33 cellular contexts compared by ENCODE assay signal in the genomic region with DNA sequence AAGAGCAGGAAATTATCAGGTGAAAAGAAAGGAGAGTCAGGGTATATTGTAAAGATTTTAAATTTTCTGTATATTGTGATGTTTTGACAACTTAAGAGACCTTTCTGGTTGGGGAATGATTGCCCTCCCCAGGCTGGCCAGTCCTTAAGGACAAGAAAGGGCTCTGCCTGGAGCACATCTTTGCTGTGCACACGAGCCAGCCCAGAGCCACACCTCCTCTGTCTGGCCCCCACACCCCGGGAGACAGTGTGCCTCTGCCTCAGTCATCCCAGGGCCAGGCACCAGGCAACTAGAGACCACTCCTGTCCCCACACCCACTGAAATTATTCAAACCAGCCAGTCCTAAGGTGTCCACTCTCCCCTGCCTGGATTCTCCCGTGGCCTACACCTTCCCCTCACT.
"Had no signal": no experiment of that assay in that cellular context is flagged by ENCODE, and none has a peak within 500 bp of the region (broad histone marks: within the 10 kb centered on the region; RNA-seq: fewer than 3 reads in every experiment).

No MANE protein-coding gene starts in this region.

- H3K27me3 ChIP-seq: adrenal gland, body of pancreas, esophagus squamous epithelium, gastroesophageal sphincter had no signal

- H3K4me3 Mint-ChIP-seq: activated B cell treated with CpG ODN at 0.5 μM for 24 hours; activated CD8-positive, alpha-beta memory T cell treated with anti-CD3 and anti-CD28 coated beads, Interleukin-2, amount 10 ng/mL, durations not matched to agents 7 days and 5 days; activated CD8-positive, alpha-beta T cell treated with anti-CD3 and anti-CD28 coated beads, Interleukin-2, amount 10 ng/mL, durations not matched to agents 7 days and 5 days; activated naive CD4-positive, alpha-beta T cell treated with anti-CD3 and anti-CD28 coated beads for 36 hours; activated naive CD4-positive, alpha-beta T cell treated with anti-CD3 and anti-CD28 coated beads, Interleukin-2, amount 50 U/mL, for 24 hours; activated naive CD8-positive, alpha-beta T cell treated with anti-CD3 and anti-CD28 coated beads for 36 hours; activated naive CD8-positive, alpha-beta T cell treated with anti-CD3 and anti-CD28 coated beads, Interleukin-2, amount 50 U/mL, for 24 hours; activated T-helper 1 cell treated with anti-CD3 and anti-CD28 coated beads, Interleukin-12 subunit alpha, Interleukin-12 subunit beta, Interleukin-2, Interleukin-4 antibody, amounts not matched to agents 30 ng/mL and 10 ng/mL and 1 ng/mL, durations not matched to agents 14 hours and 24 hours and 36 hours; effector memory CD8-positive, alpha-beta T cell; T-helper 17 cell; T-helper 2 cell treated with Interferon-gamma antibody and Interleukin-4, amounts not matched to agents 5 μg/mL and 100 μg/mL, for 36 hours had no signal

- H3K9me3 Mint-ChIP-seq: activated naive CD4-positive, alpha-beta T cell treated with anti-CD3 and anti-CD28 coated beads, Interleukin-2, amount 50 U/mL, for 24 hours; activated naive CD8-positive, alpha-beta T cell treated with anti-CD3 and anti-CD28 coated beads for 36 hours; activated naive CD8-positive, alpha-beta T cell treated with anti-CD3 and anti-CD28 coated beads, Interleukin-2, amount 50 U/mL, for 24 hours; activated T-helper 1 cell treated with anti-CD3 and anti-CD28 coated beads, Interleukin-12 subunit alpha, Interleukin-12 subunit beta, Interleukin-2, Interleukin-4 antibody, amounts not matched to agents 30 ng/mL and 10 ng/mL and 1 ng/mL, durations not matched to agents 14 hours and 24 hours and 36 hours; activated T-helper 2 cell treated with anti-CD3 and anti-CD28 coated beads, Interferon-gamma antibody, Interleukin-2, Interleukin-4, amounts not matched to agents 10 μg/mL and 5 μg/mL and 100 μg/mL, durations not matched to agents 14 hours and 24 hours and 36 hours; effector memory CD8-positive, alpha-beta T cell; T-helper 2 cell treated with Interferon-gamma antibody and Interleukin-4, amounts not matched to agents 5 μg/mL and 100 μg/mL, for 36 hours had no signal

- H3K4me3 ChIP-seq: adrenal gland, body of pancreas, esophagus squamous epithelium, gastroesophageal sphincter had no signal

- H3K9me3 ChIP-seq: adrenal gland, body of pancreas, esophagus squamous epithelium, gastroesophageal sphincter had no signal

- H3K36me3 ChIP-seq: adrenal gland, esophagus squamous epithelium, WERI-Rb-1 had no signal

- H3K27ac Mint-ChIP-seq: activated B cell treated with CpG ODN at 0.5 μM for 24 hours; activated CD8-positive, alpha-beta memory T cell treated with anti-CD3 and anti-CD28 coated beads, Interleukin-2, amount 10 ng/mL, durations not matched to agents 7 days and 5 days; activated CD8-positive, alpha-beta T cell treated with anti-CD3 and anti-CD28 coated beads, Interleukin-2, amount 10 ng/mL, durations not matched to agents 7 days and 5 days; activated naive CD4-positive, alpha-beta T cell treated with anti-CD3 and anti-CD28 coated beads for 36 hours; activated naive CD4-positive, alpha-beta T cell treated with anti-CD3 and anti-CD28 coated beads, Interleukin-2, amount 50 U/mL, for 24 hours; activated naive CD8-positive, alpha-beta T cell treated with anti-CD3 and anti-CD28 coated beads for 36 hours; activated naive CD8-positive, alpha-beta T cell treated with anti-CD3 and anti-CD28 coated beads, Interleukin-2, amount 50 U/mL, for 24 hours; activated T-helper 1 cell treated with anti-CD3 and anti-CD28 coated beads, Interleukin-12 subunit alpha, Interleukin-12 subunit beta, Interleukin-2, Interleukin-4 antibody, amounts not matched to agents 30 ng/mL and 10 ng/mL and 1 ng/mL, durations not matched to agents 14 hours and 24 hours and 36 hours; activated T-helper 2 cell treated with anti-CD3 and anti-CD28 coated beads, Interferon-gamma antibody, Interleukin-2, Interleukin-4, amounts not matched to agents 10 μg/mL and 5 μg/mL and 100 μg/mL, durations not matched to agents 14 hours and 24 hours and 36 hours; effector memory CD8-positive, alpha-beta T cell; T-helper 2 cell treated with Interferon-gamma antibody and Interleukin-4, amounts not matched to agents 5 μg/mL and 100 μg/mL, for 36 hours had no signal

- ATAC-seq: activated CD4-positive, CD25-positive, alpha-beta regulatory T cell treated with anti-CD3 and anti-CD28 coated beads, Interleukin-2, amount 50 U/mL, for 24 hours; activated CD8-positive, alpha-beta memory T cell treated with anti-CD3 and anti-CD28 coated beads, Interleukin-2, amount 10 ng/mL, durations not matched to agents 7 days and 5 days; activated CD8-positive, alpha-beta T cell treated with anti-CD3 and anti-CD28 coated beads, Interleukin-2, amount 10 ng/mL, durations not matched to agents 7 days and 5 days; activated naive CD8-positive, alpha-beta T cell treated with anti-CD3 and anti-CD28 coated beads, Interleukin-2, amount 50 U/mL, for 24 hours; body of pancreas; effector memory CD8-positive, alpha-beta T cell; gastroesophageal sphincter; T-helper 17 cell had no signal

- DNase-seq: activated B cell treated with CpG ODN at 0.5 μM for 24 hours; activated CD4-positive, alpha-beta T cell treated with anti-CD3 and anti-CD28 coated beads for 48 hours; activated CD4-positive, alpha-beta T cell treated with anti-CD3 and anti-CD28 coated beads, Interleukin-2, amount 50 U/mL, for 1 hour; activated CD4-positive, alpha-beta T cell treated with anti-CD3 and anti-CD28 coated beads, Interleukin-2, amount 50 U/mL, for 48 hours; activated CD8-positive, alpha-beta memory T cell treated with anti-CD3 and anti-CD28 coated beads, Interleukin-2, amount 10 ng/mL, durations not matched to agents 7 days and 5 days; activated CD8-positive, alpha-beta memory T cell treated with anti-CD3 and anti-CD28 coated beads, Interleukin-2, amount 50 U/mL, for 4 hours; activated CD8-positive, alpha-beta T cell treated with anti-CD3 and anti-CD28 coated beads, Interleukin-2, amount 10 ng/mL, durations not matched to agents 7 days and 5 days; activated effector memory CD4-positive, alpha-beta T cell treated with anti-CD3 and anti-CD28 coated beads, Interleukin-2, amount 50 U/mL, for 16 hours; activated naive CD4-positive, alpha-beta T cell treated with anti-CD3 and anti-CD28 coated beads for 36 hours; activated naive CD8-positive, alpha-beta T cell treated with anti-CD3 and anti-CD28 coated beads for 36 hours; activated naive CD8-positive, alpha-beta T cell treated with anti-CD3 and anti-CD28 coated beads, Interleukin-2, amount 50 U/mL, for 24 hours; activated T-cell treated with anti-CD3 and anti-CD28 coated beads, Interleukin-2, amount 50 U/mL, for 1 hour; activated T-cell treated with anti-CD3 and anti-CD28 coated beads, Interleukin-2, amount 50 U/mL, for 48 hours; adrenal gland; amygdala; aorta; body of pancreas; cortex of kidney; dermis blood vessel endothelial cell; effector CD4-positive, alpha-beta T cell; effector memory CD8-positive, alpha-beta T cell; erythroblast; esophagus squamous epithelium; foreskin melanocyte; T-helper 17 cell; T1000; WERI-Rb-1 had no signal

- H3K27me3 Mint-ChIP-seq: activated B cell treated with CpG ODN at 0.5 μM for 24 hours; activated naive CD8-positive, alpha-beta T cell treated with anti-CD3 and anti-CD28 coated beads, Interleukin-2, amount 50 U/mL, for 24 hours had no signal

- H3K27ac ChIP-seq: adrenal gland, body of pancreas, esophagus squamous epithelium, gastroesophageal sphincter, WERI-Rb-1 had no signal

- H3K4me1 Mint-ChIP-seq: activated B cell treated with CpG ODN at 0.5 μM for 24 hours; activated CD8-positive, alpha-beta memory T cell treated with anti-CD3 and anti-CD28 coated beads, Interleukin-2, amount 10 ng/mL, durations not matched to agents 7 days and 5 days; activated naive CD4-positive, alpha-beta T cell treated with anti-CD3 and anti-CD28 coated beads, Interleukin-2, amount 50 U/mL, for 24 hours; activated naive CD8-positive, alpha-beta T cell treated with anti-CD3 and anti-CD28 coated beads for 36 hours; activated naive CD8-positive, alpha-beta T cell treated with anti-CD3 and anti-CD28 coated beads, Interleukin-2, amount 50 U/mL, for 24 hours had no signal

- H3K4me1 ChIP-seq: adrenal gland, body of pancreas, esophagus squamous epithelium had no signal

- H3K36me3 Mint-ChIP-seq: activated CD8-positive, alpha-beta memory T cell treated with anti-CD3 and anti-CD28 coated beads, Interleukin-2, amount 10 ng/mL, durations not matched to agents 7 days and 5 days; activated naive CD4-positive, alpha-beta T cell treated with anti-CD3 and anti-CD28 coated beads, Interleukin-2, amount 50 U/mL, for 24 hours; activated naive CD8-positive, alpha-beta T cell treated with anti-CD3 and anti-CD28 coated beads for 36 hours had no signal
